Comparison of ENCODE assay signal across 8 cellular contexts in the genomic region with DNA sequence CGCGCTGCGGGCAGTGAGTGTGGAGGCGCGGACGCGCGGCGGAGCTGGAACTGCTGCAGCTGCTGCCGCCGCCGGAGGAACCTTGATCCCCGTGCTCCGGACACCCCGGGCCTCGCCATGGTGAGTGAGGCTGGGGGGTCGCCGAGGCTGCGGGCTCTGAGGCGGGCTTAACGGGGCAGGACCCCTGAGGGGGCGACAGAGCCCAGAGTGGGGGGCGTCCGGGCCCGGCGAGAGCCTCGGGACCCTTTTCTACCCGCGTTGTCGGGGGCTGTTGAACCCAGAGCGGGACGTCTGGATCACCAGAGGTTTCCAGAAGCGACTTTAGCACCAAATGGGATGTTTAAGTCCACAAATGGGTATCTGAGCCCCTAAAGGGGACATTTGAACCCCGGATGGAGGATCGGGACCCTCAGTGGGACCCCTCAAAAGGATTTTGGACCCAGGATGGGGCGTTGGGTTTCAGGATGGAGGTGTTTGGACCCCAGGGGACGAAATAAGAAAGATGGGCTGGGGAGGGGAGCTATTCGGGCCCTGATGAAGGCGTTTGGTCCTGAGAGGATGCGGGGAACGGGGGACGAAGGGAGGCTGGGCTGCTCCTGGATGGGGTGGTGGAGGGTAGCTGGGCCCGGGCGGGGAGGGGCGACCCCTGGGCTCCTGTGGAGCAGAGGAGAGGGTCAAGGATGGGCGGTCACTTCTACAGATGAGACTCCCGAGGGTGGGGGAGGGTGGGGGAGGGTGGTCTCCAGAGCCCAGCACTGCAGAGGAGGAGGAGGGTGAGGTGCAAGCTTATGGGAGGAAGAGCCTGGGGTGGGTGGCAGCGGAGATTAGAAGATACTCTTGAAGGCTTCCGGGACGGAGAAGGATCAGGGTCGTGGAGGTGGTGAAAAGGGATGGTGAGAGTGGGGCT. TPM values are rescaled to one million over a fixed set of nuclear protein-coding genes. Genes with fewer than 3 reads are reported as not detected.
DNase-seq lines count a peak whose midpoint lies in the region; ATAC-seq, FAIRE-seq and TF ChIP-seq lines count a peak whose summit lies in the region.

CALM3 (plus strand) TSS at position 13 of the 907 bp plus-strand sequence; CDS start at position 118, 105 bp downstream.

- H3K4me3 ChIP-seq in HUES6 (ENCODE audit: low read depth, low read length) (peak within 1 kb of the TSS; percentile 92), ascending aorta (peak within 1 kb of the TSS; percentile 88), iPS-18c (ENCODE audit: insufficient read depth, low read depth, low read length) (peak within 1 kb of the TSS; percentile 99), small intestine (ENCODE audit: low read depth in 1 of 2, low read length in 2 of 2) (peak within 1 kb of the TSS; percentile 96 to 98)

- 1% methylated on average over 36 to 51 of the region's 51 CpGs for WGBS in small intestine, 3 donors

- peaks cover 14% of the 10 kb centered on the region for H3K36me3 ChIP-seq in HUES6 (ENCODE audit: control insufficient read depth, insufficient read depth, low read length)
- H3K36me3 ChIP-seq in ascending aorta: peaks cover 6 to 10% of the 10 kb centered on the region in 2 donors
- H3K36me3 ChIP-seq in small intestine (ENCODE audit: control insufficient read depth in 2 of 2, insufficient read depth in 2 of 2, low read length in 2 of 2): peaks cover 0 to 7% of the 10 kb centered on the region in 2 donors

- H3K27ac ChIP-seq in HUES6 (ENCODE audit: low read depth, low read length): peak within 1 kb of the TSS; percentile 100
- peak within 1 kb of the TSS; percentile 93 to 98 for H3K27ac ChIP-seq in ascending aorta
- H3K27ac ChIP-seq in small intestine (ENCODE audit: low read depth in 1 of 2, low read length in 1 of 2): peak within 1 kb of the TSS; percentile 95 to 97

- H3K4me1 ChIP-seq in HUES6 (ENCODE audit: control insufficient read depth, insufficient read depth, low read length): peaks cover 18% of the 10 kb centered on the region
- peaks cover 18 to 40% of the 10 kb centered on the region in 2 donors for H3K4me1 ChIP-seq in ascending aorta
- peaks cover 3 to 4% of the 10 kb centered on the region in 2 donors for H3K4me1 ChIP-seq in small intestine (ENCODE audit: control insufficient read depth in 2 of 2, insufficient read depth in 1 of 2, low read depth in 1 of 2, low read length in 1 of 2)

- H3K27me3 ChIP-seq in HUES6 (ENCODE audit: control insufficient read depth, insufficient read depth, low read length): no peaks in the 10 kb centered on the region
- H3K27me3 ChIP-seq in ascending aorta: no peaks in the 10 kb centered on the region
- H3K27me3 ChIP-seq in small intestine (ENCODE audit: control insufficient read depth in 2 of 2, insufficient read depth in 2 of 2, low read length in 2 of 2): no peaks in the 10 kb centered on the region

- peak; percentile 24 for DNase-seq in COLO668 (lab: John Stamatoyannopoulos, UW; ENCODE audit: unreplicated experiment)
- DNase-seq in ascending aorta (ENCODE audit: low spot score in 2 of 2): peak in 1 of 2 donors; percentile 69
- peak; percentile 21 for DNase-seq in small intestine
- DNase-seq in cerebellar cortex (ENCODE audit: low spot score): no peak

- TF ChIP-seq CTCF in ascending aorta (IDR thresholded peaks at IDR 0.05): peak in 1 of 3 experiments; percentile 11

- intact Hi-C loops in ascending aorta (cut with DNase I): loop anchor here (1.0 to 10.0 kb wide), 4 partner anchors 23 to 249 kb away; partner anchors contain the start of genes AP2S1, DACT3 and PTGIR

- ATAC-seq in HG03442 (IDR thresholded peaks at IDR 0.05; ENCODE audit: unreplicated experiment) (no peak), HG03196 (IDR thresholded peaks at IDR 0.05; ENCODE audit: unreplicated experiment) (no peak)

- H3K9ac ChIP-seq in HUES6 (ENCODE audit: low read length): peak within 1 kb of the TSS; percentile 100

- FAIRE-seq in small intestine (lab: Jason Lieb, UNC): no peak

- H3K9me3 ChIP-seq in HUES6 (ENCODE audit: control insufficient read depth, insufficient read depth, low read depth, low read length): no peaks in the 10 kb centered on the region
- H3K9me3 ChIP-seq in ascending aorta: no peaks in the 10 kb centered on the region
- H3K9me3 ChIP-seq in iPS-18c (ENCODE audit: control insufficient read depth, insufficient read depth, low read length): no peaks in the 10 kb centered on the region
- no peaks in the 10 kb centered on the region for H3K9me3 ChIP-seq in small intestine (ENCODE audit: control insufficient read depth, low read depth)

RNA-seq across cellular contexts. Expression of gene CALM3, which starts in this region (rescaled TPM):
- 159 TPM for total RNA-seq in ascending aorta
- polyA plus RNA-seq in small intestine: 100 to 1,000 TPM; 189 to 356 (median 240) TPM
